In the genomic region with DNA sequence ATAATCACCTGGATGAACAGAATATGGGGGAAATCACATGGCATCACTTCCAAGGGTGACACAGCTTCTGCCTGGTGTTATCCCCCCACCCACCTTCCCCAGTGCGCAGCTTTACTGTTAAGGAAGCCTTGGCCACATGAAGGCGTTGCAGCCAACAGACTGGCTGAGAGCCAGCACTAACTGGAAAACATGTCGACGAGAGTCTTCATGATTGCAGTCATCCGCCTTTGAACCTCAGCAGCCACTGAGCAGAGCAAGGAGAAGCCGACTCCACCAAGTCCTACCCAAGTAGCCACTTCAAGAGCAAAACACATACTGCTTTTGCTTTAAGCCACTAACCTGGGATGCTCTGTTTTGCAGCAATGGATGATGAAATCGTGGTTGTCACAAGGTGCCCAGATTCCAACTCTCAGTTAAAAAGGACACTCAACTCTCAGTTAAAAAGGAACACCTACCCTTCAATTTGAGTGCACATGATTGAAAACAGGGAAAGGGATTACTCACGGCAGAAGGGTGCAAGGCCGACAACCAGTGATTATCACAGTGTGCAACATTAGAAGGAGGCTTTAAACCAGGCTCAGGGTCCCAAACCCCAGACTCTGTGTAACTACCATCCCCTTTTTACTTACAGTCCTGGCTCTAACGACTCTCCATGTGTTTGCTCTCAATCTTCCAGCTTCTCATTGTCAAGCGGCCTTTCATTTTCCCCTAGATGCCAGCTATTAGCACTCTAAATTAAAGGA, we compare ENCODE assay signal across 8 cellular contexts.
A peak's percentile ranks its signal among the peaks of the same experiment; 100 is the strongest.
DNase-seq lines count a peak whose midpoint lies in the region; ATAC-seq, FAIRE-seq and TF ChIP-seq lines count a peak whose summit lies in the region.

No MANE protein-coding gene starts in this region.

- FAIRE-seq in pancreas (lab: Jason Lieb, UNC), result no peak

- H3K9me3 ChIP-seq in pancreas, result no peaks in the 10 kb centered on the region

- no peaks in the 10 kb centered on the region for H3K4me1 ChIP-seq in pancreas

- no peaks in the 10 kb centered on the region for H3K36me3 ChIP-seq in pancreas

- DNase-seq in NCI-H1092 (lab: John Stamatoyannopoulos, UW) (peak; percentile 15), dorsolateral prefrontal cortex (peak in 6 of 10 donors; percentile 14 to 50 (median 38)), pancreas (no peak), Kasumi-1 (lab: John Stamatoyannopoulos, UW) (no peak), NCI-H1694 (lab: John Stamatoyannopoulos, UW) (no peak), midbrain (lab: John Stamatoyannopoulos, UW) (no peak)
- peak; percentile 79 for DNase-seq in activated CD4-positive, alpha-beta T cell treated with anti-CD3 and anti-CD28 coated beads, Interleukin-2, amount 50 U/mL, for 1 hour
- DNase-seq in stimulated activated CD4-positive, alpha-beta T cell treated with anti-CD3 and anti-CD28 coated beads, Interleukin-4, amount 100 ng/mL, for 24 hours, result peak; percentile 83

- H3K27ac ChIP-seq in dorsolateral prefrontal cortex (peak overlapping the region in 18 of 59 donors; percentile 4 to 63 (median 37)), pancreas (no peak overlapping the region)

- H3K4me3 ChIP-seq in dorsolateral prefrontal cortex (no peak overlapping the region), pancreas (no peak overlapping the region)

- 75 to 87% methylated on average over 11 of the region's 11 CpGs for WGBS in pancreas, 2 donors

- intact Hi-C loops in dorsolateral prefrontal cortex (cut with DNase I) (no loop called here), pancreas (cut with DNase I) (no loop called here)

- TF ChIP-seq CTCF in dorsolateral prefrontal cortex (IDR thresholded peaks at IDR 0.05 in 54 of 56, conservative IDR thresholded peaks at IDR 0.05 in 2 of 56; ENCODE audit: low read depth in 1 of 56, partially characterized antibody in 56 of 56) (no peak), pancreas (IDR thresholded peaks at IDR 0.05) (no peak)

- no peak for ATAC-seq in pancreas

- H3K27me3 ChIP-seq in dorsolateral prefrontal cortex (no peaks in the 10 kb centered on the region), pancreas (no peaks in the 10 kb centered on the region)

Comparison
In these comparisons a context has a peak if more than half of its experiments do, and no peak if none do; other contexts are left out.
1. DNase-seq: peak in NCI-H1092 (single experiment), activated CD4-positive, alpha-beta T cell treated with anti-CD3 and anti-CD28 coated beads, Interleukin-2, amount 50 U/mL, for 1 hour (single experiment), dorsolateral prefrontal cortex (6 of 10) and stimulated activated CD4-positive, alpha-beta T cell treated with anti-CD3 and anti-CD28 coated beads, Interleukin-4, amount 100 ng/mL, for 24 hours (single experiment); none in pancreas (0 of 6), Kasumi-1 (0 of 2), NCI-H1694 (single experiment) and midbrain (single experiment).